ENCODE assay signal across 1 cellular context in the genomic region with DNA sequence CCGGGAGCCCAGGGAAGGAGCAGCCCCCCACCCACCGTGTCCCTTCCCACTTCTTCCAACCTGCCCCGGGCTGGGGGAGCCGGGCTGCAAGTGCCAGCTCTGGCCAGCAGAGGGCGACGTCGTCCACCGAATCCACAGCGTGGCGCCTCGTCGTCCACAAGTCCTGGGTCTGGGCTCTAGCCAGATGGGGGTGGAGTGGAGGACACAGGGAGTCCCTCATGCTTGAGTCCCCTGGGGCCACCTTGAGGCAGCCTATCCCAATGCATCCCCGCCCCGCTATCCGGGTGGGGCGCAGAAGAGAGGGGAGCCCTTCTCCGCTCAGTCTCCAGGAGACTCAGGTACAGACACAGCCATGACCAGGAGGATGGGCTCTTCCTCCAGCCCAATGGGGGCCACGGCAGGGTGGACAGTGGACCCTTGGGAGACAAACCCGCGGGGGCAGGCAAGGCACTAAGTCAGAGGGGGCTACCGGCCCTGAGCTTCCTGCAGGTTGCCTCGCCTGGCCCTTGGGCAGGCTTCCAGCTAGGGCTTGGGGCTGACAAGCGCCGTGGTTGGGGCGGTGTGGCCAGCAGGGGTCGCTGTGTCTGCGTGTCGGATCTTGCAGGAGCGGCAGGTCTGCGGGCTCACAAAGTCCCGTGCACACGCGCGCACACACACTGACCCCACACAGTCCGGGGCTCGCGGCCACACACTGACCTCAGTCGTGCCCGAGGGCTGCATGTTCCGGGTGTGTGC.
TF ChIP-seq lines count a peak whose summit lies in the region.

No MANE protein-coding gene starts in this region.

TF ChIP-seq in K562, 482 proteins besides CTCF, POLR2A, EP300 and RAD21 (continued from another document and continues in another):
- TF ChIP-seq, protein P1, sequence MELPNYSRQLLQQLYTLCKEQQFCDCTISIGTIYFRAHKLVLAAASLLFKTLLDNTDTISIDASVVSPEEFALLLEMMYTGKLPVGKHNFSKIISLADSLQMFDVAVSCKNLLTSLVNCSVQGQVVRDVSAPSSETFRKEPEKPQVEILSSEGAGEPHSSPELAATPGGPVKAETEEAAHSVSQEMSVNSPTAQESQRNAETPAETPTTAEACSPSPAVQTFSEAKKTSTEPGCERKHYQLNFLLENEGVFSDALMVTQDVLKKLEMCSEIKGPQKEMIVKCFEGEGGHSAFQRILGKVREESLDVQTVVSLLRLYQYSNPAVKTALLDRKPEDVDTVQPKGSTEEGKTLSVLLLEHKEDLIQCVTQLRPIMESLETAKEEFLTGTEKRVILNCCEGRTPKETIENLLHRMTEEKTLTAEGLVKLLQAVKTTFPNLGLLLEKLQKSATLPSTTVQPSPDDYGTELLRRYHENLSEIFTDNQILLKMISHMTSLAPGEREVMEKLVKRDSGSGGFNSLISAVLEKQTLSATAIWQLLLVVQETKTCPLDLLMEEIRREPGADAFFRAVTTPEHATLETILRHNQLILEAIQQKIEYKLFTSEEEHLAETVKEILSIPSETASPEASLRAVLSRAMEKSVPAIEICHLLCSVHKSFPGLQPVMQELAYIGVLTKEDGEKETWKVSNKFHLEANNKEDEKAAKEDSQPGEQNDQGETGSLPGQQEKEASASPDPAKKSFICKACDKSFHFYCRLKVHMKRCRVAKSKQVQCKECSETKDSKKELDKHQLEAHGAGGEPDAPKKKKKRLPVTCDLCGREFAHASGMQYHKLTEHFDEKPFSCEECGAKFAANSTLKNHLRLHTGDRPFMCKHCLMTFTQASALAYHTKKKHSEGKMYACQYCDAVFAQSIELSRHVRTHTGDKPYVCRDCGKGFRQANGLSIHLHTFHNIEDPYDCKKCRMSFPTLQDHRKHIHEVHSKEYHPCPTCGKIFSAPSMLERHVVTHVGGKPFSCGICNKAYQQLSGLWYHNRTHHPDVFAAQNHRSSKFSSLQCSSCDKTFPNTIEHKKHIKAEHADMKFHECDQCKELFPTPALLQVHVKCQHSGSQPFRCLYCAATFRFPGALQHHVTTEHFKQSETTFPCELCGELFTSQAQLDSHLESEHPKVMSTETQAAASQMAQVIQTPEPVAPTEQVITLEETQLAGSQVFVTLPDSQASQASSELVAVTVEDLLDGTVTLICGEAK (IDR thresholded peaks at IDR 0.05) = peak; percentile 52; the same call in 1 of the 2 replicates
- TF ChIP-seq, protein P1 (CRISPR knock-in tag; IDR thresholded peaks at IDR 0.05) = no peak
- TF ChIP-seq, protein P2, sequence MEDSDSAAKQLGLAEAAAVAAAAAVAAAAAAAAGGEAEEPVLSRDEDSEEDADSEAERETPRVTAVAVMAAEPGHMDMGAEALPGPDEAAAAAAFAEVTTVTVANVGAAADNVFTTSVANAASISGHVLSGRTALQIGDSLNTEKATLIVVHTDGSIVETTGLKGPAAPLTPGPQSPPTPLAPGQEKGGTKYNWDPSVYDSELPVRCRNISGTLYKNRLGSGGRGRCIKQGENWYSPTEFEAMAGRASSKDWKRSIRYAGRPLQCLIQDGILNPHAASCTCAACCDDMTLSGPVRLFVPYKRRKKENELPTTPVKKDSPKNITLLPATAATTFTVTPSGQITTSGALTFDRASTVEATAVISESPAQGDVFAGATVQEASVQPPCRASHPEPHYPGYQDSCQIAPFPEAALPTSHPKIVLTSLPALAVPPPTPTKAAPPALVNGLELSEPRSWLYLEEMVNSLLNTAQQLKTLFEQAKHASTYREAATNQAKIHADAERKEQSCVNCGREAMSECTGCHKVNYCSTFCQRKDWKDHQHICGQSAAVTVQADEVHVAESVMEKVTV (CRISPR knock-in tag; IDR thresholded peaks at IDR 0.05) = peak; percentile 77
- peak in 1 of 2 experiments; percentile 48; a peak in 1 of 3 replicates for TF ChIP-seq CBX3 (IDR thresholded peaks at IDR 0.05; ENCODE audit: borderline replicate concordance in 1 of 2, low read length in 2 of 2)
- peak; percentile 89 for TF ChIP-seq SMC3 (conservative IDR thresholded peaks at IDR 0.05; ENCODE audit: insufficient read depth, low read depth, low read length)
- TF ChIP-seq, protein P3, sequence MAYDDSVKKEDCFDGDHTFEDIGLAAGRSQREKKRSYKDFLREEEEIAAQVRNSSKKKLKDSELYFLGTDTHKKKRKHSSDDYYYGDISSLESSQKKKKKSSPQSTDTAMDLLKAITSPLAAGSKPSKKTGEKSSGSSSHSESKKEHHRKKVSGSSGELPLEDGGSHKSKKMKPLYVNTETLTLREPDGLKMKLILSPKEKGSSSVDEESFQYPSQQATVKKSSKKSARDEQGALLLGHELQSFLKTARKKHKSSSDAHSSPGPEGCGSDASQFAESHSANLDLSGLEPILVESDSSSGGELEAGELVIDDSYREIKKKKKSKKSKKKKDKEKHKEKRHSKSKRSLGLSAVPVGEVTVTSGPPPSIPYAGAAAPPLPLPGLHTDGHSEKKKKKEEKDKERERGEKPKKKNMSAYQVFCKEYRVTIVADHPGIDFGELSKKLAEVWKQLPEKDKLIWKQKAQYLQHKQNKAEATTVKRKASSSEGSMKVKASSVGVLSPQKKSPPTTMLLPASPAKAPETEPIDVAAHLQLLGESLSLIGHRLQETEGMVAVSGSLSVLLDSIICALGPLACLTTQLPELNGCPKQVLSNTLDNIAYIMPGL (CRISPR knock-in tag; IDR thresholded peaks at IDR 0.05) = peak; percentile 53; the same call in 1 of the 2 replicates
- TF ChIP-seq, protein P4, sequence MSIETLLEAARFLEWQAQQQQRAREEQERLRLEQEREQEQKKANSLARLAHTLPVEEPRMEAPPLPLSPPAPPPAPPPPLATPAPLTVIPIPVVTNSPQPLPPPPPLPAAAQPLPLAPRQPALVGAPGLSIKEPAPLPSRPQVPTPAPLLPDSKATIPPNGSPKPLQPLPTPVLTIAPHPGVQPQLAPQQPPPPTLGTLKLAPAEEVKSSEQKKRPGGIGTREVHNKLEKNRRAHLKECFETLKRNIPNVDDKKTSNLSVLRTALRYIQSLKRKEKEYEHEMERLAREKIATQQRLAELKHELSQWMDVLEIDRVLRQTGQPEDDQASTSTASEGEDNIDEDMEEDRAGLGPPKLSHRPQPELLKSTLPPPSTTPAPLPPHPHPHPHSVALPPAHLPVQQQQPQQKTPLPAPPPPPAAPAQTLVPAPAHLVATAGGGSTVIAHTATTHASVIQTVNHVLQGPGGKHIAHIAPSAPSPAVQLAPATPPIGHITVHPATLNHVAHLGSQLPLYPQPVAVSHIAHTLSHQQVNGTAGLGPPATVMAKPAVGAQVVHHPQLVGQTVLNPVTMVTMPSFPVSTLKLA (conservative IDR thresholded peaks at IDR 0.05) = peak in 1 of 2 experiments; percentile 56; a peak in 1 of 4 replicates
- 0 out of 2 replicates have a peak, but pooled peaks have one; percentile 44 for TF ChIP-seq ZBTB17 (CRISPR knock-in tag; IDR thresholded peaks at IDR 0.05)
- peak; percentile 40; the same call in 1 of the 2 replicates for TF ChIP-seq JUND (IDR thresholded peaks at IDR 0.05; ENCODE audit: borderline replicate concordance, low read depth, low read length)
- TF ChIP-seq JUND (tag; IDR thresholded peaks at IDR 0.05; ENCODE audit: borderline replicate concordance, low read depth, low read length) = no peak; the same call in 2 of the 3 replicates
- TF ChIP-seq, protein P5, sequence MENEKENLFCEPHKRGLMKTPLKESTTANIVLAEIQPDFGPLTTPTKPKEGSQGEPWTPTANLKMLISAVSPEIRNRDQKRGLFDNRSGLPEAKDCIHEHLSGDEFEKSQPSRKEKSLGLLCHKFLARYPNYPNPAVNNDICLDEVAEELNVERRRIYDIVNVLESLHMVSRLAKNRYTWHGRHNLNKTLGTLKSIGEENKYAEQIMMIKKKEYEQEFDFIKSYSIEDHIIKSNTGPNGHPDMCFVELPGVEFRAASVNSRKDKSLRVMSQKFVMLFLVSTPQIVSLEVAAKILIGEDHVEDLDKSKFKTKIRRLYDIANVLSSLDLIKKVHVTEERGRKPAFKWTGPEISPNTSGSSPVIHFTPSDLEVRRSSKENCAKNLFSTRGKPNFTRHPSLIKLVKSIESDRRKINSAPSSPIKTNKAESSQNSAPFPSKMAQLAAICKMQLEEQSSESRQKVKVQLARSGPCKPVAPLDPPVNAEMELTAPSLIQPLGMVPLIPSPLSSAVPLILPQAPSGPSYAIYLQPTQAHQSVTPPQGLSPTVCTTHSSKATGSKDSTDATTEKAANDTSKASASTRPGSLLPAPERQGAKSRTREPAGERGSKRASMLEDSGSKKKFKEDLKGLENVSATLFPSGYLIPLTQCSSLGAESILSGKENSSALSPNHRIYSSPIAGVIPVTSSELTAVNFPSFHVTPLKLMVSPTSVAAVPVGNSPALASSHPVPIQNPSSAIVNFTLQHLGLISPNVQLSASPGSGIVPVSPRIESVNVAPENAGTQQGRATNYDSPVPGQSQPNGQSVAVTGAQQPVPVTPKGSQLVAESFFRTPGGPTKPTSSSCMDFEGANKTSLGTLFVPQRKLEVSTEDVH (IDR thresholded peaks at IDR 0.05; ENCODE audit: low read depth, partially characterized antibody) = peak; percentile 31
- TF ChIP-seq, protein P6, sequence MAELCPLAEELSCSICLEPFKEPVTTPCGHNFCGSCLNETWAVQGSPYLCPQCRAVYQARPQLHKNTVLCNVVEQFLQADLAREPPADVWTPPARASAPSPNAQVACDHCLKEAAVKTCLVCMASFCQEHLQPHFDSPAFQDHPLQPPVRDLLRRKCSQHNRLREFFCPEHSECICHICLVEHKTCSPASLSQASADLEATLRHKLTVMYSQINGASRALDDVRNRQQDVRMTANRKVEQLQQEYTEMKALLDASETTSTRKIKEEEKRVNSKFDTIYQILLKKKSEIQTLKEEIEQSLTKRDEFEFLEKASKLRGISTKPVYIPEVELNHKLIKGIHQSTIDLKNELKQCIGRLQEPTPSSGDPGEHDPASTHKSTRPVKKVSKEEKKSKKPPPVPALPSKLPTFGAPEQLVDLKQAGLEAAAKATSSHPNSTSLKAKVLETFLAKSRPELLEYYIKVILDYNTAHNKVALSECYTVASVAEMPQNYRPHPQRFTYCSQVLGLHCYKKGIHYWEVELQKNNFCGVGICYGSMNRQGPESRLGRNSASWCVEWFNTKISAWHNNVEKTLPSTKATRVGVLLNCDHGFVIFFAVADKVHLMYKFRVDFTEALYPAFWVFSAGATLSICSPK (IDR thresholded peaks at IDR 0.05; ENCODE audit: borderline replicate concordance) = no peak
- peak; percentile 58; the same call in 1 of the 2 replicates for TF ChIP-seq RFX5 (IDR thresholded peaks at IDR 0.05; ENCODE audit: low read depth, low read length)
- TF ChIP-seq MXI1 (IDR thresholded peaks at IDR 0.05; ENCODE audit: low read depth, low read length) = peak; percentile 5; the same call in 1 of the 2 replicates
- TF ChIP-seq KLF16 (IDR thresholded peaks at IDR 0.05) = peak; percentile 10; the same call in 1 of the 2 replicates
- 0 out of 2 replicates have a peak, but pooled peaks have one; percentile 5 for TF ChIP-seq TCF3 (CRISPR knock-in tag; IDR thresholded peaks at IDR 0.05)
- no peak for TF ChIP-seq ZNF584 (CRISPR knock-in tag; IDR thresholded peaks at IDR 0.05; ENCODE audit: low read depth)
- peak; percentile 70 for TF ChIP-seq CREM (IDR thresholded peaks at IDR 0.05; ENCODE audit: low read depth)
- TF ChIP-seq MYC (IDR thresholded peaks at IDR 0.05; ENCODE audit: low read depth, low read length) = peak; percentile 59; the same call in 1 of the 2 replicates
- no peak for TF ChIP-seq MYC (CRISPR knock-in tag; IDR thresholded peaks at IDR 0.05; ENCODE audit: borderline replicate concordance, low read depth)
- TF ChIP-seq, protein P7, sequence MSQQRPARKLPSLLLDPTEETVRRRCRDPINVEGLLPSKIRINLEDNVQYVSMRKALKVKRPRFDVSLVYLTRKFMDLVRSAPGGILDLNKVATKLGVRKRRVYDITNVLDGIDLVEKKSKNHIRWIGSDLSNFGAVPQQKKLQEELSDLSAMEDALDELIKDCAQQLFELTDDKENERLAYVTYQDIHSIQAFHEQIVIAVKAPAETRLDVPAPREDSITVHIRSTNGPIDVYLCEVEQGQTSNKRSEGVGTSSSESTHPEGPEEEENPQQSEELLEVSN (IDR thresholded peaks at IDR 0.05; ENCODE audit: borderline replicate concordance in 1 of 2, extremely low read depth in 1 of 2, insufficient read depth in 1 of 2, insufficient read length in 1 of 2, low read depth in 1 of 2, low read length in 1 of 2, poor library complexity in 1 of 2, severe bottlenecking in 1 of 2) = peak; percentile 60 to 62
- 0 out of 4 replicates have a peak, but pooled peaks of 1 of the 2 experiments have one; percentile 63 for TF ChIP-seq SRF (CRISPR knock-in tag; IDR thresholded peaks at IDR 0.05)
- TF ChIP-seq ZNF431 (CRISPR knock-in tag; IDR thresholded peaks at IDR 0.05) = 0 out of 2 replicates have a peak, but pooled peaks have one; percentile 40
- TF ChIP-seq CC2D1A (IDR thresholded peaks at IDR 0.05) = peak; percentile 34; the same call in 1 of the 2 replicates
- TF ChIP-seq FOXM1 (IDR thresholded peaks at IDR 0.05; ENCODE audit: low read depth) = no peak
- TF ChIP-seq FOXM1 (CRISPR knock-in tag; IDR thresholded peaks at IDR 0.05; ENCODE audit: low read depth) = 0 out of 2 replicates have a peak, but pooled peaks have one; percentile 59
- 0 out of 2 replicates have a peak, but pooled peaks have one; percentile 40 for TF ChIP-seq ZNF583 (CRISPR knock-in tag; IDR thresholded peaks at IDR 0.05)
- TF ChIP-seq POLR2G (IDR thresholded peaks at IDR 0.05; ENCODE audit: low read depth, low read length) = peak; percentile 52; the same call in 1 of the 2 replicates
- TF ChIP-seq LCOR (CRISPR knock-in tag; IDR thresholded peaks at IDR 0.05) = peak; percentile 85; the same call in 1 of the 2 replicates
- peak; percentile 49; the same call in 1 of the 2 replicates for TF ChIP-seq GABPB1 (CRISPR knock-in tag; IDR thresholded peaks at IDR 0.05)
- TF ChIP-seq NBN (IDR thresholded peaks at IDR 0.05; ENCODE audit: low read depth) = 0 out of 2 replicates have a peak, but pooled peaks have one; percentile 16
- no peak for TF ChIP-seq POLR3G (IDR thresholded peaks at IDR 0.05; ENCODE audit: extremely low read depth, insufficient read length, insufficient replicate concordance)
- no peak; the same call in 1 of the 2 replicates for TF ChIP-seq RAD51 (IDR thresholded peaks at IDR 0.05; ENCODE audit: borderline replicate concordance, low read depth)
- TF ChIP-seq ZFP30 (CRISPR knock-in tag; IDR thresholded peaks at IDR 0.05; ENCODE audit: borderline replicate concordance) = no peak
